ENCODE assay signal across 11 cellular contexts in the genomic region with DNA sequence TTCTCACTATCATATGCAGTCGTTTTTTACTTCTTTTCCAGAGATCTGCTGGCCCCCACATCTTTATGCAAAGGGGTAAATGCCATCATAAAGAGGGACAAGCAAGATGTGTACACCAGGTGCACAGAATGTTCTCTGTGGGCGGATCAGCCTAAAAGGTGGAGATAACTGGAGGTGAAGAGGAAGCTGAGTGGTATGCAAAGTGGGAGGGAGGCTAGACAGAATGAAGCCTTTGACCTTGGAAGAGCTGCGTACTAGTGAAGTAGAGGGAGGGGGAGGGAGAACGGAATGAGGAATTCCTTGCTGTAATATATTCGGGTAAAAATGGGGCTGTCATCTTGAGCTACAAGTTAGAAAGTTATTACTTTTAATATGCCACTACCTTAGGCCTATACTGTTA.
A peak's percentile ranks its signal among the peaks of the same experiment; 100 is the strongest.
DNase-seq lines count a peak whose midpoint lies in the region; ATAC-seq and TF ChIP-seq lines count a peak whose summit lies in the region.
"Had no signal": no experiment of that assay in that cellular context is flagged by ENCODE, and none has a peak within 500 bp of the region (broad histone marks: within the 10 kb centered on the region; RNA-seq: fewer than 3 reads in every experiment).

No MANE protein-coding gene starts in this region.

- intact Hi-C loops in Calu3 (cut with micrococcal nuclease; ENCODE audit: unreplicated experiment) = loop anchor here (1.0 to 5.0 kb wide), 2 partner anchors 123 to 689 kb away; no protein-coding TSS in a partner anchor

- H2BK12ac ChIP-seq in mesenchymal stem cell (ENCODE audit: low read length in 2 of 2) = no peak overlapping the region

- peak overlapping the region; percentile 63 for H3K4me3 Mint-ChIP-seq in Calu3 (ENCODE audit: low read depth, unreplicated experiment)

- H3K9me3 ChIP-seq in HUES48 (ENCODE audit: control insufficient read depth, insufficient read depth, low read length) = no peaks in the 10 kb centered on the region
- no peaks in the 10 kb centered on the region for H3K9me3 ChIP-seq in mesenchymal stem cell (ENCODE audit: control insufficient read depth, low read length)
- H3K9me3 ChIP-seq: left ventricle myocardium inferior, suprapubic skin had no signal

- no peaks in the 10 kb centered on the region for H3K27me3 Mint-ChIP-seq in Calu3 (ENCODE audit: unreplicated experiment)

- no peak overlapping the region for H2AK5ac ChIP-seq in mesenchymal stem cell (ENCODE audit: low read length, severe bottlenecking)

- no peaks in the 10 kb centered on the region for H3K36me3 Mint-ChIP-seq in Calu3 (ENCODE audit: insufficient read depth, unreplicated experiment)
- H3K36me3 Mint-ChIP-seq: naive thymus-derived CD8-positive, alpha-beta T cell had no signal

- no peak overlapping the region for H3K4ac ChIP-seq in mesenchymal stem cell (ENCODE audit: low read depth in 1 of 2, low read length in 2 of 2)

- H2BK15ac ChIP-seq in mesenchymal stem cell (ENCODE audit: low read depth, poor library complexity, severe bottlenecking) = no peak overlapping the region

- no peaks in the 10 kb centered on the region for H3K79me1 ChIP-seq in mesenchymal stem cell (replicated peaks; ENCODE audit: low read length, poor library complexity, severe bottlenecking)

- no peak overlapping the region for H2AFZ ChIP-seq in mesenchymal stem cell (ENCODE audit: low read depth, low read length)

- ATAC-seq in HG03571 (IDR thresholded peaks at IDR 0.05; ENCODE audit: unreplicated experiment) = no peak

- DNase-seq in Calu3 = no peak
- peak; percentile 11 for DNase-seq in amniotic epithelial cell (ENCODE audit: low read depth)
- DNase-seq in mesenchymal stem cell = no peak
- no peak for DNase-seq in A172 (ENCODE audit: low spot score)
- DNase-seq in NCI-H345 (lab: John Stamatoyannopoulos, UW) = no peak
- DNase-seq in stimulated activated CD8-positive, alpha-beta memory T cell treated with anti-CD3 and anti-CD28 coated beads, Interleukin-4, amount 100 ng/mL, for 48 hours = no peak

- H3K18ac ChIP-seq in mesenchymal stem cell (ENCODE audit: low read depth in 1 of 2, low read length in 2 of 2) = no peak overlapping the region

- BruUV-seq in Calu3 (replicated peaks; lab: Mats Ljungman, UMichigan) = no TSS peak

- no peak overlapping the region for H3K27ac ChIP-seq in HUES48 (ENCODE audit: low read depth, low read length)
- H3K27ac ChIP-seq in mesenchymal stem cell (ENCODE audit: low read length, poor library complexity, severe bottlenecking) = no peak overlapping the region
- H3K27ac ChIP-seq: left ventricle myocardium inferior, suprapubic skin had no signal

- H3K4me1 ChIP-seq in HUES48 (ENCODE audit: control insufficient read depth, insufficient read depth, low read length) (peaks cover 21% of the 10 kb centered on the region), mesenchymal stem cell (ENCODE audit: control insufficient read depth, insufficient read depth, low read depth, low read length) (no peaks in the 10 kb centered on the region)

- H2BK120ac ChIP-seq in mesenchymal stem cell (ENCODE audit: low read depth, low read length) = no peak overlapping the region

- no peak overlapping the region for H2BK5ac ChIP-seq in mesenchymal stem cell (ENCODE audit: low read depth, low read length, poor library complexity, severe bottlenecking)

- H3K27ac Mint-ChIP-seq in Calu3 (ENCODE audit: unreplicated experiment) = no peak overlapping the region

- no peaks in the 10 kb centered on the region for H3K36me3 ChIP-seq in HUES48 (ENCODE audit: control insufficient read depth, insufficient read depth, low read length)
- no peaks in the 10 kb centered on the region for H3K36me3 ChIP-seq in mesenchymal stem cell (ENCODE audit: control insufficient read depth in 1 of 2, insufficient read depth in 2 of 2, low read depth in 1 of 2, low read length in 2 of 2)
- H3K36me3 ChIP-seq: left ventricle myocardium inferior, suprapubic skin had no signal

- H3K4me1 Mint-ChIP-seq in Calu3 (ENCODE audit: low read depth, unreplicated experiment) = peaks cover 22% of the 10 kb centered on the region

- WGBS in mesenchymal stem cell = 67% methylated on average over 2 of the region's 5 CpGs

- H3K9ac ChIP-seq in HUES48 (ENCODE audit: low read depth, low read length) (no peak overlapping the region), mesenchymal stem cell (ENCODE audit: low read length) (peak overlapping the region; percentile 82)

- H3K9me3 Mint-ChIP-seq in Calu3 (ENCODE audit: low read depth, unreplicated experiment) = no peaks in the 10 kb centered on the region
- H3K9me3 Mint-ChIP-seq: naive thymus-derived CD8-positive, alpha-beta T cell had no signal

- H3K4me2 ChIP-seq in mesenchymal stem cell (ENCODE audit: low read length, poor library complexity, severe bottlenecking) = no peak overlapping the region

- H3K27me3 ChIP-seq in HUES48 (ENCODE audit: control insufficient read depth, insufficient read depth, low read length) (no peaks in the 10 kb centered on the region), mesenchymal stem cell (ENCODE audit: control insufficient read depth in 1 of 2, insufficient read depth in 1 of 2, low read length in 2 of 2) (no peaks in the 10 kb centered on the region)
- H3K27me3 ChIP-seq: suprapubic skin had no signal

- TF ChIP-seq CTCF in Calu3 (IDR thresholded peaks at IDR 0.05; ENCODE audit: unreplicated experiment) = no peak

- H3K4me3 ChIP-seq in HUES48 (ENCODE audit: low read depth, low read length) (0 out of 2 replicates have a peak overlapping the region, but pooled peaks have one; percentile 11), mesenchymal stem cell (ENCODE audit: insufficient read depth in 1 of 2, low read depth in 1 of 2, low read length in 2 of 2) (peak overlapping the region in 1 of 2 experiments; percentile 59)

- no peak overlapping the region for H4K91ac ChIP-seq in mesenchymal stem cell (ENCODE audit: low read length)

- CTCF ChIA-PET in Calu3 (lab: Charles Lee) = interaction anchor here (0.7 to 2.3 kb wide), 3 partner anchors 38 to 689 kb away, joined by 4 to 35 read pairs (median 5); no protein-coding TSS in a partner anchor

- H3K14ac ChIP-seq in mesenchymal stem cell (ENCODE audit: low read length in 2 of 2) = no peak overlapping the region

- no peak overlapping the region for H3K23ac ChIP-seq in mesenchymal stem cell (ENCODE audit: low read length in 2 of 2)

- H4K8ac ChIP-seq in mesenchymal stem cell (ENCODE audit: low read length) = no peak overlapping the region
